ENCODE assay signal across 22 cellular contexts in genomic region chr3:145915787-145916186, GRCh38.
A peak's percentile ranks its signal among the peaks of the same experiment; 100 is the strongest.
DNase-seq lines count a peak whose midpoint lies in the region; ATAC-seq and TF ChIP-seq lines count a peak whose summit lies in the region.
"Had no signal": no experiment of that assay in that cellular context is flagged by ENCODE, and none has a peak within 500 bp of the region (broad histone marks: within the 10 kb centered on the region; RNA-seq: fewer than 3 reads in every experiment).

No MANE protein-coding gene starts in this region.

- no peaks in the 10 kb centered on the region for H3K27me3 ChIP-seq in OCI-LY3 (ENCODE audit: low read depth, low read length)
- H3K27me3 ChIP-seq in endodermal cell (ENCODE audit: control insufficient read depth, insufficient read depth, low read length, poor library complexity, severe bottlenecking): no peaks in the 10 kb centered on the region
- H3K27me3 ChIP-seq: BLaER1 had no signal

- TF ChIP-seq CTCF in GM12865 (IDR thresholded peaks at IDR 0.05; ENCODE audit: insufficient read depth, low read depth, low read length, missing control alignments): peak; percentile 9
- peak; percentile 29 for TF ChIP-seq CTCF in OCI-LY3 (IDR thresholded peaks at IDR 0.05; ENCODE audit: low read depth, low read length)
- TF ChIP-seq CTCF in endodermal cell (conservative IDR thresholded peaks at IDR 0.05): peak; percentile 53

- no peak overlapping the region for H3K4me3 Mint-ChIP-seq in endodermal cell
- H3K4me3 Mint-ChIP-seq: CD4-positive, alpha-beta memory T cell had no signal

- WGBS in endodermal cell (ENCODE audit: insufficient coverage in 1 of 2, insufficient read length in 1 of 2), 2 experiments: 88% methylated on average over 3 of the region's 3 CpGs; no CpG with 5 or more reads in 1 of the 2 experiments

- no peaks in the 10 kb centered on the region for H4K20me1 ChIP-seq in OCI-LY3 (ENCODE audit: insufficient read depth, low read length)
- H4K20me1 ChIP-seq: BLaER1 had no signal

- POLR2A ChIA-PET in HEK293T (lab: Yijun Ruan, JAX): no interaction called here

- no peak overlapping the region for H3K27ac Mint-ChIP-seq in endodermal cell
- H3K27ac Mint-ChIP-seq: CD4-positive, alpha-beta memory T cell had no signal

- no peaks in the 10 kb centered on the region for H3K79me2 ChIP-seq in OCI-LY3 (ENCODE audit: low read length)

- H3K4me1 Mint-ChIP-seq in endodermal cell: no peaks in the 10 kb centered on the region
- H3K4me1 Mint-ChIP-seq: CD4-positive, alpha-beta memory T cell had no signal

- DNase-seq in GM12865 (ENCODE audit: low read depth) (no peak), HEK293T (ENCODE audit: extremely low spot score) (peak; percentile 7), endodermal cell (peak; percentile 45), NCI-H82 (lab: John Stamatoyannopoulos, UW) (no peak)
- DNase-seq in stimulated activated CD4-positive, alpha-beta T cell treated with anti-CD3 and anti-CD28 coated beads, Interleukin-4, amount 100 ng/mL, for 24 hours: no peak
- DNase-seq: Caco-2; CD4-positive, alpha-beta memory T cell; DMS153; GM23248; NCI-H1092 treated with DMSO at 0.1 percent for 48 hours; NCI-H1436 treated with DMSO at 0.1 percent for 48 hours; NCI-H1930; NCI-H2227 treated with DMSO at 0.1 percent for 48 hours; NCI-H510A; NCI-H748 treated with DMSO at 0.1 percent for 48 hours; OCI-M1; Right ventricle myocardium superior had no signal

- CTCF ChIA-PET in HEK293T (lab: Yijun Ruan, JAX): no interaction called here

- no peak overlapping the region for H3K9ac ChIP-seq in OCI-LY3 (ENCODE audit: low read length)
- H3K9ac ChIP-seq in endodermal cell (ENCODE audit: extremely low read depth, low read length, poor library complexity, severe bottlenecking): no peak overlapping the region
- H3K9ac ChIP-seq: BLaER1, GM23248, KMS-11 had no signal

- H3K36me3 Mint-ChIP-seq in endodermal cell (ENCODE audit: low read depth): peaks cover 4% of the 10 kb centered on the region
- H3K36me3 Mint-ChIP-seq: CD4-positive, alpha-beta memory T cell had no signal

- no peaks in the 10 kb centered on the region for H3K27me3 Mint-ChIP-seq in endodermal cell (ENCODE audit: insufficient read depth)
- H3K27me3 Mint-ChIP-seq: CD4-positive, alpha-beta memory T cell had no signal

- H3K4me2 ChIP-seq in OCI-LY3 (ENCODE audit: low read length): no peak overlapping the region
- H3K4me2 ChIP-seq: BLaER1, KMS-11 had no signal

- H3K27ac ChIP-seq in OCI-LY3 (ENCODE audit: low read length) (no peak overlapping the region), endodermal cell (ENCODE audit: low read depth, low read length) (no peak overlapping the region)
- H3K27ac ChIP-seq: BLaER1, GM23248, KMS-11 had no signal

- H3K9me3 ChIP-seq in OCI-LY3 (ENCODE audit: insufficient read depth, low read length): no peaks in the 10 kb centered on the region; the same call in 1 of the 2 replicates
- H3K9me3 ChIP-seq in endodermal cell (ENCODE audit: control insufficient read depth, low read length): peaks cover 18% of the 10 kb centered on the region
- H3K9me3 ChIP-seq: BLaER1, Caco-2 had no signal

- H3K36me3 ChIP-seq in OCI-LY3 (replicated peaks; ENCODE audit: low read depth, low read length) (no peaks in the 10 kb centered on the region), endodermal cell (ENCODE audit: control insufficient read depth, insufficient read depth, low read length) (no peaks in the 10 kb centered on the region)
- H3K36me3 ChIP-seq: BLaER1 had no signal

- H3K4me1 ChIP-seq in OCI-LY3 (ENCODE audit: low read length) (no peaks in the 10 kb centered on the region), endodermal cell (ENCODE audit: control insufficient read depth, insufficient read depth, low read length) (no peaks in the 10 kb centered on the region)
- H3K4me1 ChIP-seq: BLaER1, Caco-2 had no signal

- H2AFZ ChIP-seq in OCI-LY3 (ENCODE audit: low read depth, low read length): no peak overlapping the region; the same call in 1 of the 2 replicates
- H2AFZ ChIP-seq: GM23248 had no signal

- ATAC-seq in GM21360 (IDR thresholded peaks at IDR 0.05; ENCODE audit: unreplicated experiment): no peak
- no peak for ATAC-seq in HG03196 (IDR thresholded peaks at IDR 0.05; ENCODE audit: unreplicated experiment)

- no peak overlapping the region for H3K4me3 ChIP-seq in GM12865 (ENCODE audit: low read depth, low read length)
- H3K4me3 ChIP-seq in OCI-LY3 (ENCODE audit: low read length): no peak overlapping the region
- no peak overlapping the region for H3K4me3 ChIP-seq in endodermal cell (ENCODE audit: low read length)
- H3K4me3 ChIP-seq: BLaER1, GM23248 had no signal

- H3K9me3 Mint-ChIP-seq in endodermal cell: peaks cover 28% of the 10 kb centered on the region

TF ChIP-seq in HEK293T, 16 proteins besides CTCF, POLR2A, EP300 and RAD21:
- TF ChIP-seq ELF4 (IDR thresholded peaks at IDR 0.05) (no peak), ZNF384 (IDR thresholded peaks at IDR 0.05) (no peak), FOXK2 (IDR thresholded peaks at IDR 0.05) (no peak), FOXA1 (IDR thresholded peaks at IDR 0.05) (no peak), LEF1 (IDR thresholded peaks at IDR 0.05; ENCODE audit: borderline replicate concordance) (no peak), PKNOX1 (IDR thresholded peaks at IDR 0.05) (no peak), CTBP1 (IDR thresholded peaks at IDR 0.05; ENCODE audit: borderline replicate concordance) (no peak), NFRKB (IDR thresholded peaks at IDR 0.05) (no peak), FOXM1 (IDR thresholded peaks at IDR 0.05; ENCODE audit: borderline replicate concordance) (no peak), ARNT (IDR thresholded peaks at IDR 0.05) (no peak), BHLHE40 (IDR thresholded peaks at IDR 0.05; ENCODE audit: borderline replicate concordance) (no peak), HDGF (IDR thresholded peaks at IDR 0.05; ENCODE audit: borderline replicate concordance) (no peak)

Comparison
In these comparisons a context has a peak if more than half of its experiments do, and no peak if none do; other contexts are left out.
1. DNase-seq: peak in HEK293T (single experiment) and endodermal cell (single experiment); none in GM12865 (single experiment), stimulated activated CD4-positive, alpha-beta T cell treated with anti-CD3 and anti-CD28 coated beads, Interleukin-4, amount 100 ng/mL, for 24 hours (single experiment) and NCI-H82 (single experiment).
2. Peak in every context shown above with its lines, with median percentiles within 50 percentile points of each other: CTCF ChIP-seq.